In the genomic region with DNA sequence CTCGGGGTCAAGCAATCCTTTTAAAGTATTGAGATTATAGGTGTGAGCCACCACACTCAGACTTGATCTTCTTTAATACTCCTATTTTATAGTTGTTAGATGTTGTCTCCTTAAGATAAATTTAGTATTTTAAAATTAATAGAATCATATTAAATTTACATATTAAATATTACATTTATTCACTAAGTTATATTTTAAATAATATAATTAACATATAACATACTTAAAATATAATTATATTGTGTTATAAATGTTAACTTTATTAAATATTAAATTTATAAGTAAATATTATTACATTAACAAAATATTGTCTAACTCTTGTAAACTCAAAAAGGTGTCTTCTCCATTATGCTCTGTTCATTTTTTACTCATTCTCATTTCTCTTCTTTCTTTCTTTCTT, we compare ENCODE assay signal across 30 cellular contexts.
"Had no signal": no experiment of that assay in that cellular context is flagged by ENCODE, and none has a peak within 500 bp of the region (broad histone marks: within the 10 kb centered on the region; RNA-seq: fewer than 3 reads in every experiment).

No MANE protein-coding gene starts in this region.

- ATAC-seq: activated CD4-positive, alpha-beta T cell treated with anti-CD3 and anti-CD28 coated beads for 36 hours; activated CD4-positive, CD25-positive, alpha-beta regulatory T cell treated with anti-CD3 and anti-CD28 coated beads, Interleukin-2, amount 50 U/mL, for 24 hours; activated CD8-positive, alpha-beta memory T cell treated with anti-CD3 and anti-CD28 coated beads, Interleukin-2, amount 10 ng/mL, durations not matched to agents 7 days and 5 days; activated naive CD8-positive, alpha-beta T cell treated with anti-CD3 and anti-CD28 coated beads, Interleukin-2, amount 50 U/mL, for 24 hours; Right ventricle myocardium inferior had no signal

- H3K4me3 ChIP-seq: cardiac muscle cell, Peyer's patch had no signal

- H3K36me3 ChIP-seq: brain microvascular endothelial cell, cardiac muscle cell, Peyer's patch had no signal

- H3K4me1 ChIP-seq: Peyer's patch had no signal

- H3K27me3 ChIP-seq: brain microvascular endothelial cell, cardiac muscle cell, Peyer's patch had no signal

- H3K27ac ChIP-seq: brain microvascular endothelial cell, cardiac muscle cell, Peyer's patch, RWPE1 had no signal

- DNase-seq: activated CD4-positive, alpha-beta memory T cell treated with anti-CD3 and anti-CD28 coated beads for 36 hours; activated CD4-positive, alpha-beta T cell treated with anti-CD3 and anti-CD28 coated beads for 36 hours; activated CD4-positive, alpha-beta T cell treated with anti-CD3 and anti-CD28 coated beads, Interleukin-2, amount 50 U/mL, for 1 hour; activated CD8-positive, alpha-beta memory T cell treated with anti-CD3 and anti-CD28 coated beads, Interleukin-2, amount 10 ng/mL, durations not matched to agents 7 days and 5 days; activated CD8-positive, alpha-beta memory T cell treated with anti-CD3 and anti-CD28 coated beads, Interleukin-2, amount 50 U/mL, for 48 hours; activated effector memory CD4-positive, alpha-beta T cell treated with Interleukin-2 at 50 U/mL for 16 hours; activated naive CD4-positive, alpha-beta T cell treated with anti-CD3 and anti-CD28 coated beads, Interleukin-2, amount 10 ng/mL, durations not matched to agents 7 days and 5 days; activated naive CD8-positive, alpha-beta T cell treated with anti-CD3 and anti-CD28 coated beads, Interleukin-2, amount 50 U/mL, for 24 hours; activated T-cell treated with anti-CD3 and anti-CD28 coated beads, Interleukin-2, amount 50 U/mL, for 48 hours; aorta; brain microvascular endothelial cell; Karpas-422; KBM-7; NCI-H1105; NCI-H1417 treated with DMSO at 0.1 percent for 48 hours; NCI-H187 treated with DMSO at 0.1 percent for 48 hours; NCI-H2081; NCI-H2171 treated with DMSO at 0.1 percent for 48 hours; NCI-H2227 treated with DMSO at 0.1 percent for 48 hours; NCI-H446; NCI-H510A treated with DMSO at 0.1 percent for 48 hours; NCI-H526 treated with DMSO at 0.1 percent for 48 hours; NCI-H774; Peyer's patch; SW 1271; T1000 had no signal

- H3K9me3 ChIP-seq: Peyer's patch had no signal
